In the genomic region with DNA sequence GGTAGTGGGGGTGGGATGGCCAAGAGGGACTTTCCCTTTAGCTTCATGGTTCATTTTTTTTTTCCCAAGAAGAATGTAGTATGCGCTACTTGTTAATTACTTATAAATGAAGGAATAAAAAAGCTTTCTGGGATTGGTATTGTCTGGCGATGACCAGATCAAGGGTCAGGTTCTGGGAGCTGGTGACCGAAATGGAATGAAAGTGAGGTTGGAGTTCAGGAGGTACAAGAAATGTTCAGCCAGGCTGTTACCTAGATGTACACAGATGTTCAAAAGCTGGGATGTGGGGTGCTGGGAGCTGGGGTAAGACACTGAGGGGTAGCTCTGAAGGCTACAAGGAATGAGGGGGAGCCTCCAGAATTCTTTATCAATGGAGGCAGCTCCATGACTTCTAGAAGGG, we compare ENCODE assay signal across 1 cellular context.
TF ChIP-seq lines count a peak whose summit lies in the region.

No MANE protein-coding gene starts in this region.

TF ChIP-seq in HepG2, 621 proteins besides CTCF, POLR2A, EP300 and RAD21:
- no peak for TF ChIP-seq RXRA (CRISPR knock-in tag; IDR thresholded peaks at IDR 0.05)
- no peak for TF ChIP-seq ZNF207 (IDR thresholded peaks at IDR 0.05; ENCODE audit: borderline replicate concordance)
- TF ChIP-seq, protein P1, sequence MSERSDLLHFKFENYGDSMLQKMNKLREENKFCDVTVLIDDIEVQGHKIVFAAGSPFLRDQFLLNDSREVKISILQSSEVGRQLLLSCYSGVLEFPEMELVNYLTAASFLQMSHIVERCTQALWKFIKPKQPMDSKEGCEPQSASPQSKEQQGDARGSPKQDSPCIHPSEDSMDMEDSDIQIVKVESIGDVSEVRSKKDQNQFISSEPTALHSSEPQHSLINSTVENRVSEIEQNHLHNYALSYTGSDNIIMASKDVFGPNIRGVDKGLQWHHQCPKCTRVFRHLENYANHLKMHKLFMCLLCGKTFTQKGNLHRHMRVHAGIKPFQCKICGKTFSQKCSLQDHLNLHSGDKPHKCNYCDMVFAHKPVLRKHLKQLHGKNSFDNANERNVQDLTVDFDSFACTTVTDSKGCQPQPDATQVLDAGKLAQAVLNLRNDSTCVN (CRISPR knock-in tag; IDR thresholded peaks at IDR 0.05; ENCODE audit: borderline replicate concordance) = 0 out of 2 replicates have a peak, but pooled peaks have one; percentile 47
- TF ChIP-seq PHF5A (CRISPR knock-in tag; IDR thresholded peaks at IDR 0.05; ENCODE audit: low read depth, unreplicated experiment) = no peak
- 0 out of 2 replicates have a peak, but pooled peaks have one; percentile 19 for TF ChIP-seq PHF21A (CRISPR knock-in tag; IDR thresholded peaks at IDR 0.05)
- peak; percentile 28 for TF ChIP-seq PAXIP1 (CRISPR knock-in tag; conservative IDR thresholded peaks at IDR 0.05)
- TF ChIP-seq PTBP1 (IDR thresholded peaks at IDR 0.05; ENCODE audit: low read depth, low read length, poor library complexity, severe bottlenecking) = no peak
- TF ChIP-seq, protein P2, sequence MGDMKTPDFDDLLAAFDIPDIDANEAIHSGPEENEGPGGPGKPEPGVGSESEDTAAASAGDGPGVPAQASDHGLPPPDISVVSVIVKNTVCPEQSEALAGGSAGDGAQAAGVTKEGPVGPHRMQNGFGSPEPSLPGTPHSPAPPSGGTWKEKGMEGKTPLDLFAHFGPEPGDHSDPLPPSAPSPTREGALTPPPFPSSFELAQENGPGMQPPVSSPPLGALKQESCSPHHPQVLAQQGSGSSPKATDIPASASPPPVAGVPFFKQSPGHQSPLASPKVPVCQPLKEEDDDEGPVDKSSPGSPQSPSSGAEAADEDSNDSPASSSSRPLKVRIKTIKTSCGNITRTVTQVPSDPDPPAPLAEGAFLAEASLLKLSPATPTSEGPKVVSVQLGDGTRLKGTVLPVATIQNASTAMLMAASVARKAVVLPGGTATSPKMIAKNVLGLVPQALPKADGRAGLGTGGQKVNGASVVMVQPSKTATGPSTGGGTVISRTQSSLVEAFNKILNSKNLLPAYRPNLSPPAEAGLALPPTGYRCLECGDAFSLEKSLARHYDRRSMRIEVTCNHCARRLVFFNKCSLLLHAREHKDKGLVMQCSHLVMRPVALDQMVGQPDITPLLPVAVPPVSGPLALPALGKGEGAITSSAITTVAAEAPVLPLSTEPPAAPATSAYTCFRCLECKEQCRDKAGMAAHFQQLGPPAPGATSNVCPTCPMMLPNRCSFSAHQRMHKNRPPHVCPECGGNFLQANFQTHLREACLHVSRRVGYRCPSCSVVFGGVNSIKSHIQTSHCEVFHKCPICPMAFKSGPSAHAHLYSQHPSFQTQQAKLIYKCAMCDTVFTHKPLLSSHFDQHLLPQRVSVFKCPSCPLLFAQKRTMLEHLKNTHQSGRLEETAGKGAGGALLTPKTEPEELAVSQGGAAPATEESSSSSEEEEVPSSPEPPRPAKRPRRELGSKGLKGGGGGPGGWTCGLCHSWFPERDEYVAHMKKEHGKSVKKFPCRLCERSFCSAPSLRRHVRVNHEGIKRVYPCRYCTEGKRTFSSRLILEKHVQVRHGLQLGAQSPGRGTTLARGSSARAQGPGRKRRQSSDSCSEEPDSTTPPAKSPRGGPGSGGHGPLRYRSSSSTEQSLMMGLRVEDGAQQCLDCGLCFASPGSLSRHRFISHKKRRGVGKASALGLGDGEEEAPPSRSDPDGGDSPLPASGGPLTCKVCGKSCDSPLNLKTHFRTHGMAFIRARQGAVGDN (CRISPR knock-in tag; IDR thresholded peaks at IDR 0.05) = no peak
- TF ChIP-seq GATAD2A (CRISPR knock-in tag; IDR thresholded peaks at IDR 0.05) = 0 out of 2 replicates have a peak, but pooled peaks have one; percentile 17
- TF ChIP-seq ZMYM4 (CRISPR knock-in tag; IDR thresholded peaks at IDR 0.05) = peak; percentile 32; the same call in 1 of the 2 replicates
- TF ChIP-seq, protein P3, sequence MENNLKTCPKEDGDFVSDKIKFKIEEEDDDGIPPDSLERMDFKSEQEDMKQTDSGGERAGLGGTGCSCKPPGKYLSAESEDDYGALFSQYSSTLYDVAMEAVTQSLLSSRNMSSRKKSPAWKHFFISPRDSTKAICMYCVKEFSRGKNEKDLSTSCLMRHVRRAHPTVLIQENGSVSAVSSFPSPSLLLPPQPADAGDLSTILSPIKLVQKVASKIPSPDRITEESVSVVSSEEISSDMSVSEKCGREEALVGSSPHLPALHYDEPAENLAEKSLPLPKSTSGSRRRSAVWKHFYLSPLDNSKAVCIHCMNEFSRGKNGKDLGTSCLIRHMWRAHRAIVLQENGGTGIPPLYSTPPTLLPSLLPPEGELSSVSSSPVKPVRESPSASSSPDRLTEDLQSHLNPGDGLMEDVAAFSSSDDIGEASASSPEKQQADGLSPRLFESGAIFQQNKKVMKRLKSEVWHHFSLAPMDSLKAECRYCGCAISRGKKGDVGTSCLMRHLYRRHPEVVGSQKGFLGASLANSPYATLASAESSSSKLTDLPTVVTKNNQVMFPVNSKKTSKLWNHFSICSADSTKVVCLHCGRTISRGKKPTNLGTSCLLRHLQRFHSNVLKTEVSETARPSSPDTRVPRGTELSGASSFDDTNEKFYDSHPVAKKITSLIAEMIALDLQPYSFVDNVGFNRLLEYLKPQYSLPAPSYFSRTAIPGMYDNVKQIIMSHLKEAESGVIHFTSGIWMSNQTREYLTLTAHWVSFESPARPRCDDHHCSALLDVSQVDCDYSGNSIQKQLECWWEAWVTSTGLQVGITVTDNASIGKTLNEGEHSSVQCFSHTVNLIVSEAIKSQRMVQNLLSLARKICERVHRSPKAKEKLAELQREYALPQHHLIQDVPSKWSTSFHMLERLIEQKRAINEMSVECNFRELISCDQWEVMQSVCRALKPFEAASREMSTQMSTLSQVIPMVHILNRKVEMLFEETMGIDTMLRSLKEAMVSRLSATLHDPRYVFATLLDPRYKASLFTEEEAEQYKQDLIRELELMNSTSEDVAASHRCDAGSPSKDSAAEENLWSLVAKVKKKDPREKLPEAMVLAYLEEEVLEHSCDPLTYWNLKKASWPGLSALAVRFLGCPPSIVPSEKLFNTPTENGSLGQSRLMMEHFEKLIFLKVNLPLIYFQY (CRISPR knock-in tag; IDR thresholded peaks at IDR 0.05; ENCODE audit: borderline replicate concordance) = no peak
- TF ChIP-seq WIZ (CRISPR knock-in tag; IDR thresholded peaks at IDR 0.05) = no peak
- no peak for TF ChIP-seq THYN1 (CRISPR knock-in tag; IDR thresholded peaks at IDR 0.05; ENCODE audit: borderline replicate concordance, low read depth)
